8 cellular contexts compared by ENCODE assay signal in genomic region chr7:155344618-155345433, GRCh38. TPM values are rescaled to one million over a fixed set of nuclear protein-coding genes. Genes with fewer than 3 reads are reported as not detected.
DNase-seq lines count a peak whose midpoint lies in the region; ATAC-seq, FAIRE-seq and TF ChIP-seq lines count a peak whose summit lies in the region.

No MANE protein-coding gene starts in this region.

- no peaks in the 10 kb centered on the region for H3K9me3 ChIP-seq in pancreas
- H3K9me3 ChIP-seq in tibial artery, result no peaks in the 10 kb centered on the region

- no peaks in the 10 kb centered on the region for H4K20me1 ChIP-seq in KMS-11 (ENCODE audit: insufficient read depth)

- TF ChIP-seq CTCF in KMS-11 (conservative IDR thresholded peaks at IDR 0.05; ENCODE audit: low read depth, low read length) (peak; percentile 91), pancreas (IDR thresholded peaks at IDR 0.05) (peak; percentile 85 to 91 (median 88)), tibial artery (IDR thresholded peaks at IDR 0.05) (peak; percentile 88 to 92)

- ATAC-seq in GM21786 (IDR thresholded peaks at IDR 0.05; ENCODE audit: unreplicated experiment), result peak; percentile 80
- peak; percentile 94 for ATAC-seq in Right ventricle myocardium inferior
- peak; percentile 97 to 99 (median 98) for ATAC-seq in pancreas

- peak overlapping the region; percentile 83; the same call in 1 of the 2 replicates for H2AFZ ChIP-seq in KMS-11 (ENCODE audit: low read depth)

- H3K4me3 Mint-ChIP-seq in activated naive CD4-positive, alpha-beta T cell treated with anti-CD3 and anti-CD28 coated beads, Interleukin-2, amount 10 ng/mL, durations not matched to agents 7 days and 5 days, result peak overlapping the region; percentile 55

- H3K4me1 Mint-ChIP-seq in activated naive CD4-positive, alpha-beta T cell treated with anti-CD3 and anti-CD28 coated beads, Interleukin-2, amount 10 ng/mL, durations not matched to agents 7 days and 5 days, result peaks cover 5% of the 10 kb centered on the region

- no peaks in the 10 kb centered on the region for H3K79me2 ChIP-seq in KMS-11 (ENCODE audit: insufficient read depth, low read depth)

- 2 to 4% methylated on average over 37 to 62 of the region's 62 CpGs for WGBS in pancreas, 2 donors

- no peak overlapping the region for H3K27ac Mint-ChIP-seq in activated naive CD4-positive, alpha-beta T cell treated with anti-CD3 and anti-CD28 coated beads, Interleukin-2, amount 10 ng/mL, durations not matched to agents 7 days and 5 days

- no peak for FAIRE-seq in pancreas (lab: Jason Lieb, UNC)

- in situ Hi-C loops in SK-MEL-5 (cut with HindIII; ENCODE audit: low pct_unique_long_range_greater_than_20kb, low sequenced_read_pairs), result no loop called here

- peak; percentile 76 for DNase-seq in ELF-1 (ENCODE audit: low read depth, low spot score)
- DNase-seq in SK-MEL-5 (ENCODE audit: low read depth, low spot score), result peak; percentile 90
- DNase-seq in activated naive CD4-positive, alpha-beta T cell treated with anti-CD3 and anti-CD28 coated beads, Interleukin-2, amount 10 ng/mL, durations not matched to agents 7 days and 5 days, result peak; percentile 83
- DNase-seq in Right ventricle myocardium inferior (ENCODE audit: missing footprints), result peak; percentile 93
- DNase-seq in pancreas, result peak; percentile 67 to 98 (median 84)
- peak; percentile 60 to 84 for DNase-seq in tibial artery

- H3K27me3 Mint-ChIP-seq in activated naive CD4-positive, alpha-beta T cell treated with anti-CD3 and anti-CD28 coated beads, Interleukin-2, amount 10 ng/mL, durations not matched to agents 7 days and 5 days, result peaks cover 41% of the 10 kb centered on the region

- peak overlapping the region; percentile 9 for H3K4me2 ChIP-seq in KMS-11

- H3K36me3 ChIP-seq in KMS-11 (ENCODE audit: insufficient read depth) (no peaks in the 10 kb centered on the region), pancreas (no peaks in the 10 kb centered on the region), tibial artery (no peaks in the 10 kb centered on the region)

- H3K4me3 ChIP-seq in KMS-11 (IDR thresholded peaks at IDR 0.05; ENCODE audit: insufficient read depth, low read depth, low read length) (no peak overlapping the region), pancreas (peak overlapping the region in 3 of 4 donors; percentile 38 to 55 (median 53)), tibial artery (peak overlapping the region; percentile 24 to 46)

- no peaks in the 10 kb centered on the region for H3K36me3 Mint-ChIP-seq in activated naive CD4-positive, alpha-beta T cell treated with anti-CD3 and anti-CD28 coated beads, Interleukin-2, amount 10 ng/mL, durations not matched to agents 7 days and 5 days

- H3K9ac ChIP-seq in KMS-11, result peak overlapping the region; percentile 48; the same call in 1 of the 2 replicates

- no peaks in the 10 kb centered on the region for H3K9me3 Mint-ChIP-seq in activated naive CD4-positive, alpha-beta T cell treated with anti-CD3 and anti-CD28 coated beads, Interleukin-2, amount 10 ng/mL, durations not matched to agents 7 days and 5 days

- no peak overlapping the region for H3K27ac ChIP-seq in KMS-11
- no peak overlapping the region for H3K27ac ChIP-seq in pancreas
- H3K27ac ChIP-seq in tibial artery, result no peak overlapping the region

- CTCF ChIA-PET in activated naive CD4-positive, alpha-beta T cell treated with anti-CD3 and anti-CD28 coated beads, Interleukin-2, amount 10 ng/mL, durations not matched to agents 7 days and 5 days (lab: Charles Lee), result interaction anchor here (0.6 to 4.0 kb wide), 31 partner anchors 8 to 437 kb away, joined by 3 to 46 read pairs (median 4); no protein-coding TSS in a partner anchor

- H3K4me1 ChIP-seq in KMS-11 (ENCODE audit: low read depth, poor library complexity, severe bottlenecking) (no peaks in the 10 kb centered on the region), pancreas (no peaks in the 10 kb centered on the region), tibial artery (peaks cover 0 to 16% (median 9%) of the 10 kb centered on the region in 4 donors)

- peaks cover 11% of the 10 kb centered on the region; the same call in 1 of the 2 replicates for H3K27me3 ChIP-seq in KMS-11 (ENCODE audit: insufficient read depth, low read depth)
- H3K27me3 ChIP-seq in pancreas, result no peaks in the 10 kb centered on the region
- peaks cover 0 to 37% of the 10 kb centered on the region in 2 donors for H3K27me3 ChIP-seq in tibial artery

- intact Hi-C loops in Right ventricle myocardium inferior (cut with DNase I), result loop anchor here (1.0 to 2.0 kb wide), 3 partner anchors 38 to 416 kb away; no protein-coding TSS in a partner anchor
- intact Hi-C loops in pancreas (cut with DNase I), result loop anchor here in 2 of 3 donors (5.0 to 10.0 kb wide), 2 partner anchors 153 to 420 kb away; no protein-coding TSS in a partner anchor
- intact Hi-C loops in tibial artery (cut with DNase I; ENCODE audit: low total_unique reads), result loop anchor here (2.0 to 5.0 kb wide), 2 partner anchors 154 to 418 kb away; no protein-coding TSS in a partner anchor

RNA-seq across cellular contexts. Expression of gene INSIG1, which starts 47.1 kb away (rescaled TPM):
- total RNA-seq in SK-MEL-5 (2014; rRNA removed; shearing (Covaris generic)), result 102 and 105 TPM in 2 replicates
- polyA plus RNA-seq in SK-MEL-5 (2015; cell fraction: cytosol; rRNA removed), result 66.7 and 81.4 TPM in 2 replicates
- 32.7 and 43.3 TPM in 2 replicates for polyA plus RNA-seq in SK-MEL-5 (2015; cell fraction: nucleus; rRNA removed)
- total RNA-seq in Right ventricle myocardium inferior (9.4 TPM), pancreas (10 to 100 TPM; 24.9 to 59.2 (median 50.3) TPM)
- 10 to 100 TPM; 13.0 to 23.8 TPM for polyA plus RNA-seq in pancreas
